Comparison of ENCODE assay signal across 8 cellular contexts in genomic region chr3:185823280-185824044, GRCh38. TPM values are rescaled to one million over a fixed set of nuclear protein-coding genes. Genes with fewer than 3 reads are reported as not detected.
DNase-seq lines count a peak whose midpoint lies in the region; ATAC-seq and TF ChIP-seq lines count a peak whose summit lies in the region.

No MANE protein-coding gene starts in this region.

- peak overlapping the region; percentile 94 for H3K4me3 Mint-ChIP-seq in chondrocyte (ENCODE audit: unreplicated experiment)
- H3K4me3 Mint-ChIP-seq in stimulated activated naive CD8-positive, alpha-beta T cell treated with anti-CD3 and anti-CD28 coated beads, Interleukin-15, Interleukin-2, amounts not matched to agents 100 ng/mL and 50 ng/mL, for 24 hours = peak overlapping the region; percentile 75

- H2AFZ ChIP-seq in Karpas-422 (ENCODE audit: low read length) = no peak overlapping the region

- no peaks in the 10 kb centered on the region for H4K20me1 ChIP-seq in Karpas-422 (ENCODE audit: insufficient read depth, low read depth, low read length)

- in situ Hi-C loops in GM13977 (cut with MboI; ENCODE audit: low pct_unique_long_range_greater_than_20kb, low sequenced_read_pairs, unreplicated experiment) = no loop called here

- H3K4me3 ChIP-seq in Karpas-422 (ENCODE audit: low read length) = no peak overlapping the region

- no peaks in the 10 kb centered on the region for H3K27me3 Mint-ChIP-seq in chondrocyte (ENCODE audit: low read depth)
- peaks cover 58% of the 10 kb centered on the region for H3K27me3 Mint-ChIP-seq in stimulated activated naive CD8-positive, alpha-beta T cell treated with anti-CD3 and anti-CD28 coated beads, Interleukin-15, Interleukin-2, amounts not matched to agents 100 ng/mL and 50 ng/mL, for 24 hours

- peak overlapping the region; percentile 99 for H3K27ac Mint-ChIP-seq in chondrocyte (ENCODE audit: unreplicated experiment)
- H3K27ac Mint-ChIP-seq in stimulated activated naive CD8-positive, alpha-beta T cell treated with anti-CD3 and anti-CD28 coated beads, Interleukin-15, Interleukin-2, amounts not matched to agents 100 ng/mL and 50 ng/mL, for 24 hours = no peak overlapping the region

- no peaks in the 10 kb centered on the region for H3K27me3 ChIP-seq in Karpas-422 (ENCODE audit: low read length)

- no peaks in the 10 kb centered on the region for H3K9me3 ChIP-seq in Karpas-422 (ENCODE audit: low read length)

- no peaks in the 10 kb centered on the region for H3K36me3 Mint-ChIP-seq in chondrocyte (ENCODE audit: low read depth)
- no peaks in the 10 kb centered on the region for H3K36me3 Mint-ChIP-seq in stimulated activated naive CD8-positive, alpha-beta T cell treated with anti-CD3 and anti-CD28 coated beads, Interleukin-15, Interleukin-2, amounts not matched to agents 100 ng/mL and 50 ng/mL, for 24 hours (ENCODE audit: low read depth)

- no peaks in the 10 kb centered on the region for H3K9me2 ChIP-seq in Karpas-422 (replicated peaks; ENCODE audit: insufficient read depth, low read length)

- no peak overlapping the region for H3K4me2 ChIP-seq in Karpas-422 (ENCODE audit: low read depth, low read length, poor library complexity, severe bottlenecking)

- H3K9ac ChIP-seq in Karpas-422 (ENCODE audit: low read length) = no peak overlapping the region

- H3K9me3 Mint-ChIP-seq in chondrocyte (ENCODE audit: low read depth) = no peaks in the 10 kb centered on the region
- no peaks in the 10 kb centered on the region for H3K9me3 Mint-ChIP-seq in stimulated activated naive CD8-positive, alpha-beta T cell treated with anti-CD3 and anti-CD28 coated beads, Interleukin-15, Interleukin-2, amounts not matched to agents 100 ng/mL and 50 ng/mL, for 24 hours

- H3K27ac ChIP-seq in Karpas-422 (ENCODE audit: low read length) = no peak overlapping the region

- no peaks in the 10 kb centered on the region for H3K4me1 ChIP-seq in Karpas-422 (ENCODE audit: low read length)

- ATAC-seq in left lobe of liver (peak; percentile 56), HG02885 (IDR thresholded peaks at IDR 0.05; ENCODE audit: poor library complexity, unreplicated experiment) (no peak)

- no peak for TF ChIP-seq CTCF in GM13977 (IDR thresholded peaks at IDR 0.05; ENCODE audit: extremely low read depth, insufficient read depth, missing control alignments)
- TF ChIP-seq CTCF in chondrocyte (IDR thresholded peaks at IDR 0.05) = peak; percentile 63

- peaks cover 52% of the 10 kb centered on the region for H3K4me1 Mint-ChIP-seq in chondrocyte (ENCODE audit: low read depth)
- peaks cover 10% of the 10 kb centered on the region for H3K4me1 Mint-ChIP-seq in stimulated activated naive CD8-positive, alpha-beta T cell treated with anti-CD3 and anti-CD28 coated beads, Interleukin-15, Interleukin-2, amounts not matched to agents 100 ng/mL and 50 ng/mL, for 24 hours (ENCODE audit: low read depth)

- H3K79me2 ChIP-seq in Karpas-422 (ENCODE audit: low read length) = no peaks in the 10 kb centered on the region

- H3K36me3 ChIP-seq in Karpas-422 (ENCODE audit: insufficient read depth, low read length) = no peaks in the 10 kb centered on the region

- peak; percentile 47 for DNase-seq in 8988T
- peak; percentile 66 for DNase-seq in GM13977 (ENCODE audit: low spot score)
- DNase-seq in SK-N-DZ (ENCODE audit: low spot score) = peak; percentile 36
- no peak for DNase-seq in chondrocyte (ENCODE audit: low spot score)
- DNase-seq in left lobe of liver (ENCODE audit: low spot score) = no peak
- DNase-seq in Karpas-422 = no peak

RNA-seq across cellular contexts. Expression of gene IGF2BP2, which starts 1.4 kb away (rescaled TPM):
- polyA plus RNA-seq in SK-N-DZ (2014; cell fraction: cytosol; rRNA removed) = 25.0 and 29.0 TPM in 2 replicates
- polyA plus RNA-seq in SK-N-DZ (2014; cell fraction: nucleus; rRNA removed) = 23.1 and 47.1 TPM in 2 replicates
- total RNA-seq in chondrocyte (60.8 to 68.8 TPM (median 62.1 TPM) in 3 replicates), left lobe of liver (1.2 TPM)
- total RNA-seq in Karpas-422 (2014; rRNA removed; shearing (Covaris generic); ENCODE audit: low replicate concordance) = 0.18 and 0.67 TPM in 2 replicates

Comparison
In these comparisons a context has a peak if more than half of its experiments do, and no peak if none do; other contexts are left out.
1. DNase-seq: peak in 8988T (single experiment), GM13977 (single experiment) and SK-N-DZ (single experiment); none in chondrocyte (single experiment), left lobe of liver (single experiment) and Karpas-422 (single experiment).
2. RNA of gene IGF2BP2, which starts 1.4 kb away (total RNA-seq): 60.8 to 68.8 TPM in chondrocyte; 1.2 TPM in left lobe of liver (single experiment) and 0.18 to 0.67 TPM in Karpas-422; every median in the first group is over 10 times any median in the second.